Comparison of ENCODE assay signal across 24 cellular contexts in the genomic region with DNA sequence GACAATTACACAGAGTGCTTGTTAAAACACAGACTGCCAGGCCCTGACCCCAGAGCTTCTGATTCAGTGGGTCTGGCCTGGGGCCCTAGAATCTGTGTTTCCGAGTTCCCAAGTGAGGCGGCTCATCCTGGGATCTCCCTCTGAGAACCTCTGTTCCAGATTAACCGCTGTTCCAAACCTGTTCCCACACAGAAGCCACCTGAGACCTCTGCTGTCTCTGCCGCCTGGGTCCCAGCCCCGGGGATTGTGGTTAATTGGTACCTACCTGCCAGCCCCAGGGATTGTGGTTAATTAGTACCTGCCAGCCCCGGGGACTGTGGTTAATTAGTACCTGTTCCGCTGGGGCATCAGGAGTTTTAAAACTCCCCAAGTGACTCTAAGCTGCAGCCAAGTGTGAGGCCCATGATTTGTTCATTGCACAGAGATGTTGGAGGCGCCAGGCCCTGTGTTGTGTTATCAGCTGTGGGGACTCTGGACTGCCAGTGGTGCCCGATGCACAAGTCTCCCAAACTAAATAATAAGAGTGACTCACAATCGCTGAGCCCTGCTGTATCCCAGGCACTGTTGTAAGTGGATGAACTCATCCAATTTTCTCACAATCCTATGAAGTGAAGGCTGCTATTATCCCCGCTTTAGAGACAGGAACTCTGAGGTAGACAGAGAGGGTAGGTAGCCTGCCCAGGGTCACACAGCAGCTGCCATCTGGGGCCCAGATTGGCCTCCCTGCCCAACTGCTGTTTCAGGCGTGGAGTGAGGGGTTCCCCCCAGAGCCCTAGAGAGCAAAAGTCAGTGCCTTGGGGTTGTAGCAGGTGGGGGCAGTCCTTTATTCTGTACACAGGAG.
DNase-seq lines count a peak whose midpoint lies in the region; ATAC-seq, FAIRE-seq and TF ChIP-seq lines count a peak whose summit lies in the region.
"Had no signal": no experiment of that assay in that cellular context is flagged by ENCODE, and none has a peak within 500 bp of the region (broad histone marks: within the 10 kb centered on the region; RNA-seq: fewer than 3 reads in every experiment).

No MANE protein-coding gene starts in this region.

- TF ChIP-seq CTCF in kidney (IDR thresholded peaks at IDR 0.05; ENCODE audit: borderline replicate concordance, extremely low read depth, insufficient read depth) (no peak), sigmoid colon (IDR thresholded peaks at IDR 0.05) (no peak)

- no peak for TF ChIP-seq POLR2A in sigmoid colon (IDR thresholded peaks at IDR 0.05)

- no peak overlapping the region for H3K4me3 Mint-ChIP-seq in activated naive CD8-positive, alpha-beta T cell treated with anti-CD3 and anti-CD28 coated beads for 36 hours
- H3K4me3 Mint-ChIP-seq: activated CD8-positive, alpha-beta T cell treated with anti-CD3 and anti-CD28 coated beads for 36 hours; CD4-positive, CD25-positive, alpha-beta regulatory T cell had no signal

- intact Hi-C loops in kidney (cut with DNase I) = no loop called here
- intact Hi-C loops in sigmoid colon (cut with DNase I) = no loop called here

- no peak overlapping the region for H3K27ac ChIP-seq in kidney (ENCODE audit: low read depth in 2 of 2, low read length in 2 of 2)
- no peak overlapping the region for H3K27ac ChIP-seq in sigmoid colon
- H3K27ac ChIP-seq: dorsolateral prefrontal cortex, left lung, ovary, SJCRH30, stomach, tibial artery had no signal

- no peak for ATAC-seq in GM19328 (IDR thresholded peaks at IDR 0.05; ENCODE audit: unreplicated experiment)
- ATAC-seq: activated CD4-positive, CD25-positive, alpha-beta regulatory T cell treated with anti-CD3 and anti-CD28 coated beads, Interleukin-2, amount 50 U/mL, for 24 hours; activated CD8-positive, alpha-beta T cell treated with anti-CD3 and anti-CD28 coated beads for 36 hours; left lung; Panc1; sciatic nerve had no signal

- H3K9me3 ChIP-seq in MG63 (no peaks in the 10 kb centered on the region), kidney (ENCODE audit: control insufficient read depth in 1 of 2, low read length in 2 of 2) (no peaks in the 10 kb centered on the region), sigmoid colon (no peaks in the 10 kb centered on the region)
- H3K9me3 ChIP-seq: left lung, ovary, SJCRH30, stomach, tibial artery had no signal

- no peaks in the 10 kb centered on the region for H3K36me3 ChIP-seq in MG63
- H3K36me3 ChIP-seq in kidney (ENCODE audit: control insufficient read depth in 1 of 2, insufficient read depth in 2 of 2, low read length in 2 of 2) = no peaks in the 10 kb centered on the region
- no peaks in the 10 kb centered on the region for H3K36me3 ChIP-seq in sigmoid colon
- H3K36me3 ChIP-seq: left lung, ovary, SJCRH30, stomach, tibial artery had no signal

- WGBS in sigmoid colon, 2 donors = 19 to 61% methylated on average over 12 of the region's 12 CpGs

- no peaks in the 10 kb centered on the region for H3K36me3 Mint-ChIP-seq in activated naive CD8-positive, alpha-beta T cell treated with anti-CD3 and anti-CD28 coated beads for 36 hours
- H3K36me3 Mint-ChIP-seq: CD4-positive, CD25-positive, alpha-beta regulatory T cell had no signal

- H3K27ac Mint-ChIP-seq in activated naive CD8-positive, alpha-beta T cell treated with anti-CD3 and anti-CD28 coated beads for 36 hours = no peak overlapping the region
- H3K27ac Mint-ChIP-seq: activated CD8-positive, alpha-beta T cell treated with anti-CD3 and anti-CD28 coated beads for 36 hours; CD4-positive, CD25-positive, alpha-beta regulatory T cell had no signal

- H3K4me1 ChIP-seq in kidney (ENCODE audit: control insufficient read depth in 1 of 2, insufficient read depth in 1 of 2, low read depth in 1 of 2, low read length in 2 of 2) = peaks cover 3 to 12% of the 10 kb centered on the region in 2 donors
- H3K4me1 ChIP-seq in sigmoid colon = peaks cover 0 to 14% (median 4%) of the 10 kb centered on the region in 4 donors
- H3K4me1 ChIP-seq: left lung, SJCRH30, stomach, tibial artery had no signal

- DNase-seq in GM18507 (ENCODE audit: extremely low spot score, insufficient read length, low read depth) = no peak
- DNase-seq in MG63 = peak; percentile 31
- DNase-seq in kidney = peak; percentile 71
- DNase-seq in sigmoid colon = peak; percentile 24
- DNase-seq in stimulated activated CD8-positive, alpha-beta memory T cell treated with anti-CD3 and anti-CD28 coated beads, Interleukin-4, amount 100 ng/mL, for 48 hours = no peak
- DNase-seq in activated naive CD8-positive, alpha-beta T cell treated with anti-CD3 and anti-CD28 coated beads for 36 hours = no peak
- DNase-seq: activated CD8-positive, alpha-beta T cell treated with anti-CD3 and anti-CD28 coated beads for 36 hours; activated effector memory CD4-positive, alpha-beta T cell treated with Interleukin-2 at 50 U/mL for 16 hours; CD4-positive, CD25-positive, alpha-beta regulatory T cell; dorsolateral prefrontal cortex; GOT3; left lung; NCI-H510A; NK-92 treated with Interleukin-12 subunit alpha and Interleukin-12 subunit beta, amount 100 ng/mL, for 24 hours; ovary; SJCRH30; stimulated activated CD4-positive, alpha-beta T cell treated with anti-CD3 and anti-CD28 coated beads, Interleukin-15, amount 100 ng/mL, for 24 hours; stomach had no signal

- H3K4me1 Mint-ChIP-seq in activated naive CD8-positive, alpha-beta T cell treated with anti-CD3 and anti-CD28 coated beads for 36 hours = no peaks in the 10 kb centered on the region
- H3K4me1 Mint-ChIP-seq: CD4-positive, CD25-positive, alpha-beta regulatory T cell had no signal

- H3K4me3 ChIP-seq in MG63 = no peak overlapping the region
- H3K4me3 ChIP-seq in kidney (ENCODE audit: low read length in 2 of 2) = no peak overlapping the region
- H3K4me3 ChIP-seq in sigmoid colon = no peak overlapping the region
- H3K4me3 ChIP-seq: dorsolateral prefrontal cortex, left lung, ovary, SJCRH30, stomach, tibial artery had no signal

- H3K27me3 ChIP-seq in MG63 = no peaks in the 10 kb centered on the region
- H3K27me3 ChIP-seq in sigmoid colon = no peaks in the 10 kb centered on the region
- H3K27me3 ChIP-seq: ovary, SJCRH30 had no signal

- no peaks in the 10 kb centered on the region for H3K9me3 Mint-ChIP-seq in activated naive CD8-positive, alpha-beta T cell treated with anti-CD3 and anti-CD28 coated beads for 36 hours
- H3K9me3 Mint-ChIP-seq: activated CD8-positive, alpha-beta T cell treated with anti-CD3 and anti-CD28 coated beads for 36 hours; CD4-positive, CD25-positive, alpha-beta regulatory T cell; nephron had no signal

- FAIRE-seq in GM18507 (lab: Jason Lieb, UNC) = peak; percentile 76
- FAIRE-seq in kidney (lab: Jason Lieb, UNC) = no peak

- TF ChIP-seq EP300 in sigmoid colon (IDR thresholded peaks at IDR 0.05) = no peak

- no peak overlapping the region for H3K9ac ChIP-seq in kidney (ENCODE audit: low read length in 2 of 2)

- H3K27me3 Mint-ChIP-seq in activated naive CD8-positive, alpha-beta T cell treated with anti-CD3 and anti-CD28 coated beads for 36 hours = peaks cover 29% of the 10 kb centered on the region
- H3K27me3 Mint-ChIP-seq: CD4-positive, CD25-positive, alpha-beta regulatory T cell had no signal

Comparison
In these comparisons a context has a peak if more than half of its experiments do, and no peak if none do; other contexts are left out.
1. DNase-seq: peak in MG63 (single experiment), kidney (single experiment) and sigmoid colon (single experiment); none in GM18507 (single experiment), stimulated activated CD8-positive, alpha-beta memory T cell treated with anti-CD3 and anti-CD28 coated beads, Interleukin-4, amount 100 ng/mL, for 48 hours (single experiment) and activated naive CD8-positive, alpha-beta T cell treated with anti-CD3 and anti-CD28 coated beads for 36 hours (single experiment).